In genomic region chr1:161165742-161166668, GRCh38 we compare ENCODE assay signal across 1 cellular context.
TF ChIP-seq lines count a peak whose summit lies in the region.

Gene PPOX, plus strand, starts transcription at chr1:161166426. Its CDS starts 422 bp downstream, at chr1:161166848.

TF ChIP-seq in HepG2, 621 proteins besides CTCF, POLR2A, EP300 and RAD21 (continued from another document):
- TF ChIP-seq, protein P1, sequence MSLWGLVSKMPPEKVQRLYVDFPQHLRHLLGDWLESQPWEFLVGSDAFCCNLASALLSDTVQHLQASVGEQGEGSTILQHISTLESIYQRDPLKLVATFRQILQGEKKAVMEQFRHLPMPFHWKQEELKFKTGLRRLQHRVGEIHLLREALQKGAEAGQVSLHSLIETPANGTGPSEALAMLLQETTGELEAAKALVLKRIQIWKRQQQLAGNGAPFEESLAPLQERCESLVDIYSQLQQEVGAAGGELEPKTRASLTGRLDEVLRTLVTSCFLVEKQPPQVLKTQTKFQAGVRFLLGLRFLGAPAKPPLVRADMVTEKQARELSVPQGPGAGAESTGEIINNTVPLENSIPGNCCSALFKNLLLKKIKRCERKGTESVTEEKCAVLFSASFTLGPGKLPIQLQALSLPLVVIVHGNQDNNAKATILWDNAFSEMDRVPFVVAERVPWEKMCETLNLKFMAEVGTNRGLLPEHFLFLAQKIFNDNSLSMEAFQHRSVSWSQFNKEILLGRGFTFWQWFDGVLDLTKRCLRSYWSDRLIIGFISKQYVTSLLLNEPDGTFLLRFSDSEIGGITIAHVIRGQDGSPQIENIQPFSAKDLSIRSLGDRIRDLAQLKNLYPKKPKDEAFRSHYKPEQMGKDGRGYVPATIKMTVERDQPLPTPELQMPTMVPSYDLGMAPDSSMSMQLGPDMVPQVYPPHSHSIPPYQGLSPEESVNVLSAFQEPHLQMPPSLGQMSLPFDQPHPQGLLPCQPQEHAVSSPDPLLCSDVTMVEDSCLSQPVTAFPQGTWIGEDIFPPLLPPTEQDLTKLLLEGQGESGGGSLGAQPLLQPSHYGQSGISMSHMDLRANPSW (CRISPR knock-in tag; IDR thresholded peaks at IDR 0.05; ENCODE audit: borderline replicate concordance): no peak
- TF ChIP-seq ZNF674 (CRISPR knock-in tag; IDR thresholded peaks at IDR 0.05; ENCODE audit: low read depth): no peak
- peak; percentile 64 for TF ChIP-seq SALL1 (CRISPR knock-in tag; IDR thresholded peaks at IDR 0.05)
- TF ChIP-seq ZNF17 (CRISPR knock-in tag; IDR thresholded peaks at IDR 0.05): no peak
- no peak for TF ChIP-seq ZFAT (CRISPR knock-in tag; conservative IDR thresholded peaks at IDR 0.05)
- no peak; the same call in 1 of the 2 replicates for TF ChIP-seq NKX3-1 (CRISPR knock-in tag; IDR thresholded peaks at IDR 0.05)
- no peak for TF ChIP-seq HMG20B (CRISPR knock-in tag; conservative IDR thresholded peaks at IDR 0.05)
- TF ChIP-seq ZNF605 (CRISPR knock-in tag; IDR thresholded peaks at IDR 0.05): peak; percentile 40; the same call in 1 of the 2 replicates
- TF ChIP-seq ZKSCAN5 (CRISPR knock-in tag; IDR thresholded peaks at IDR 0.05): no peak
- no peak for TF ChIP-seq PAF1 (CRISPR knock-in tag; IDR thresholded peaks at IDR 0.05)
- no peak for TF ChIP-seq ZNF510 (CRISPR knock-in tag; IDR thresholded peaks at IDR 0.05; ENCODE audit: low read depth)
- no peak for TF ChIP-seq ZNF644 (CRISPR knock-in tag; IDR thresholded peaks at IDR 0.05; ENCODE audit: low read depth)
- TF ChIP-seq ZNF34 (CRISPR knock-in tag; IDR thresholded peaks at IDR 0.05; ENCODE audit: borderline replicate concordance): no peak
- TF ChIP-seq ARNTL (CRISPR knock-in tag; IDR thresholded peaks at IDR 0.05): 0 out of 2 replicates have a peak, but pooled peaks have one; percentile 20
- TF ChIP-seq TOE1 (CRISPR knock-in tag; IDR thresholded peaks at IDR 0.05): no peak
- no peak for TF ChIP-seq ZNF512 (CRISPR knock-in tag; IDR thresholded peaks at IDR 0.05)
- TF ChIP-seq CC2D1A (CRISPR knock-in tag; IDR thresholded peaks at IDR 0.05): no peak
- no peak for TF ChIP-seq SIN3B (IDR thresholded peaks at IDR 0.05; ENCODE audit: low read length)
- no peak for TF ChIP-seq FOXO4 (CRISPR knock-in tag; conservative IDR thresholded peaks at IDR 0.05)
- TF ChIP-seq SAFB2 (CRISPR knock-in tag; IDR thresholded peaks at IDR 0.05; ENCODE audit: borderline replicate concordance, low read depth): peak; percentile 49; the same call in 1 of the 2 replicates
- TF ChIP-seq, protein P2, sequence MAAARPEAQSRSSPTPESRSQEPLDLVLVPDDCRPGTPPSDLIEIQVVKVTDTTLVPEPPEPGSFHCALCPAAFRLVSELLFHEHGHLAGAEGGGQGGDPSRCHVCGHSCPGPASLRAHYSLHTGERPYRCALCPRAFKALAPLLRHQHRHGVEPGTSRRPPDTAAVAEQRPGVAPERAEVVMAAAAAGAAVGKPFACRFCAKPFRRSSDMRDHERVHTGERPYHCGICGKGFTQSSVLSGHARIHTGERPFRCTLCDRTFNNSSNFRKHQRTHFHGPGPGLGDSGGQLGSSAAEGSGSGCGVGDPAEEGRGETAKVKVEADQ (CRISPR knock-in tag; IDR thresholded peaks at IDR 0.05; ENCODE audit: borderline replicate concordance): no peak
- TF ChIP-seq ARNT2 (CRISPR knock-in tag; IDR thresholded peaks at IDR 0.05; ENCODE audit: low read depth): peak; percentile 77
- TF ChIP-seq SPEN (CRISPR knock-in tag; IDR thresholded peaks at IDR 0.05; ENCODE audit: low read depth): peak; percentile 87
- TF ChIP-seq ZNF234 (CRISPR knock-in tag; conservative IDR thresholded peaks at IDR 0.05): no peak
- TF ChIP-seq ATAD3A (CRISPR knock-in tag; IDR thresholded peaks at IDR 0.05): no peak
- no peak for TF ChIP-seq CEBPB (IDR thresholded peaks at IDR 0.05; ENCODE audit: borderline replicate concordance, low read depth, low read length)
- TF ChIP-seq SMYD3 (CRISPR knock-in tag; IDR thresholded peaks at IDR 0.05): peak; percentile 23; the same call in 1 of the 2 replicates
- TF ChIP-seq, protein P3, sequence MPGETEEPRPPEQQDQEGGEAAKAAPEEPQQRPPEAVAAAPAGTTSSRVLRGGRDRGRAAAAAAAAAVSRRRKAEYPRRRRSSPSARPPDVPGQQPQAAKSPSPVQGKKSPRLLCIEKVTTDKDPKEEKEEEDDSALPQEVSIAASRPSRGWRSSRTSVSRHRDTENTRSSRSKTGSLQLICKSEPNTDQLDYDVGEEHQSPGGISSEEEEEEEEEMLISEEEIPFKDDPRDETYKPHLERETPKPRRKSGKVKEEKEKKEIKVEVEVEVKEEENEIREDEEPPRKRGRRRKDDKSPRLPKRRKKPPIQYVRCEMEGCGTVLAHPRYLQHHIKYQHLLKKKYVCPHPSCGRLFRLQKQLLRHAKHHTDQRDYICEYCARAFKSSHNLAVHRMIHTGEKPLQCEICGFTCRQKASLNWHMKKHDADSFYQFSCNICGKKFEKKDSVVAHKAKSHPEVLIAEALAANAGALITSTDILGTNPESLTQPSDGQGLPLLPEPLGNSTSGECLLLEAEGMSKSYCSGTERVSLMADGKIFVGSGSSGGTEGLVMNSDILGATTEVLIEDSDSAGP (CRISPR knock-in tag; IDR thresholded peaks at IDR 0.05; ENCODE audit: borderline replicate concordance): peak; percentile 55; the same call in 1 of the 2 replicates
- no peak for TF ChIP-seq ZNF883 (CRISPR knock-in tag; IDR thresholded peaks at IDR 0.05; ENCODE audit: not compliant biosample characterization)
- no peak for TF ChIP-seq RFX3 (CRISPR knock-in tag; IDR thresholded peaks at IDR 0.05)
- TF ChIP-seq MBNL3 (CRISPR knock-in tag; conservative IDR thresholded peaks at IDR 0.05): no peak
- TF ChIP-seq ZNF558 (CRISPR knock-in tag; IDR thresholded peaks at IDR 0.05; ENCODE audit: borderline replicate concordance): 0 out of 2 replicates have a peak, but pooled peaks have one; percentile 41
- peak; percentile 55; the same call in 1 of the 2 replicates for TF ChIP-seq TAF1 (CRISPR knock-in tag; IDR thresholded peaks at IDR 0.05)
- no peak for TF ChIP-seq SOX13 (IDR thresholded peaks at IDR 0.05)
- TF ChIP-seq SOX13 (CRISPR knock-in tag; conservative IDR thresholded peaks at IDR 0.05 in 1 of 2, IDR thresholded peaks at IDR 0.05 in 1 of 2): no peak; a peak in 1 of 4 replicates
- no peak for TF ChIP-seq FOSL2 (CRISPR knock-in tag; IDR thresholded peaks at IDR 0.05)
- TF ChIP-seq CBX5 (CRISPR knock-in tag; IDR thresholded peaks at IDR 0.05; ENCODE audit: borderline replicate concordance): no peak
- peak; percentile 46 for TF ChIP-seq MED1 (CRISPR knock-in tag; IDR thresholded peaks at IDR 0.05)
- TF ChIP-seq GRHL1 (CRISPR knock-in tag; conservative IDR thresholded peaks at IDR 0.05): no peak
- TF ChIP-seq ZNF75D (CRISPR knock-in tag; IDR thresholded peaks at IDR 0.05; ENCODE audit: borderline replicate concordance): no peak
- no peak for TF ChIP-seq BCL6 (CRISPR knock-in tag; IDR thresholded peaks at IDR 0.05)
- no peak for TF ChIP-seq JARID2 (CRISPR knock-in tag; IDR thresholded peaks at IDR 0.05; ENCODE audit: insufficient replicate concordance)
- TF ChIP-seq HNRNPUL1 (IDR thresholded peaks at IDR 0.05; ENCODE audit: low read depth, low read length): no peak
- no peak; the same call in 1 of the 2 replicates for TF ChIP-seq RFX5 (IDR thresholded peaks at IDR 0.05; ENCODE audit: low read depth, low read length)
- TF ChIP-seq CHD2 (IDR thresholded peaks at IDR 0.05; ENCODE audit: low read depth, low read length): peak; percentile 93
- peak; percentile 74 for TF ChIP-seq POLR2G (IDR thresholded peaks at IDR 0.05; ENCODE audit: low read depth, low read length)
TF ChIP-seq in HepG2: peak in this region for 197.
